8 cellular contexts compared by ENCODE assay signal in genomic region chr10:73875139-73875475, GRCh38. TPM values are rescaled to one million over a fixed set of nuclear protein-coding genes. Genes with fewer than 3 reads are reported as not detected.
DNase-seq lines count a peak whose midpoint lies in the region; ATAC-seq, FAIRE-seq and TF ChIP-seq lines count a peak whose summit lies in the region.

No MANE protein-coding gene starts in this region.

- H3K79me2 ChIP-seq in HCT116 (ENCODE audit: insufficient read depth, low read length), result peaks cover 30% of the 10 kb centered on the region

- TF ChIP-seq RAD21 in HCT116 (IDR thresholded peaks at IDR 0.05; ENCODE audit: low read depth), result no peak

- RAD21 ChIA-PET in HCT116 (lab: Charles Lee; ENCODE audit: low non-redundant PET in 1 of 2, low total read pairs in 2 of 2, uncharacterized antibody in 2 of 2, unreplicated experiment in 2 of 2), result interaction anchor here in 1 of 2 experiments (1.0 kb wide), 1 partner anchor 1360 kb away, joined by 3 read pairs; the partner anchor contains the start of gene COMTD1

- ATAC-seq in HCT116, result no peak

- H3K27me3 ChIP-seq in HCT116 (ENCODE audit: insufficient read depth, low read length), result no peaks in the 10 kb centered on the region
- H3K27me3 ChIP-seq in esophagus squamous epithelium, result no peaks in the 10 kb centered on the region
- H3K27me3 ChIP-seq in skeletal muscle satellite cell (ENCODE audit: control insufficient read depth, insufficient read depth, low read length), result no peaks in the 10 kb centered on the region

- intact Hi-C loops in HCT116 (cut with micrococcal nuclease), result loop anchor here (5.0 kb wide), 1 partner anchor 103 kb away; a partner anchor contains a TSS
- intact Hi-C loops in esophagus squamous epithelium (cut with DNase I), result no loop called here

- TF ChIP-seq CTCF in HCT116 (IDR thresholded peaks at IDR 0.05 in 2 of 3, conservative IDR thresholded peaks at IDR 0.05 in 1 of 3; ENCODE audit: borderline replicate concordance in 1 of 3, insufficient read depth in 1 of 3, low read depth in 2 of 3, low read length in 2 of 3) (no peak), esophagus squamous epithelium (IDR thresholded peaks at IDR 0.05) (no peak)

- H3K36me3 ChIP-seq in HCT116 (ENCODE audit: control insufficient read depth in 1 of 2, insufficient read depth in 2 of 2, low read length in 2 of 2), result peaks cover 6% of the 10 kb centered on the region in 2 experiments; a peak in 2 of 4 replicates
- no peaks in the 10 kb centered on the region for H3K36me3 ChIP-seq in SK-N-MC (ENCODE audit: insufficient read depth, low read length)
- H3K36me3 ChIP-seq in esophagus squamous epithelium, result peaks cover 0 to 27% (median 0%) of the 10 kb centered on the region in 3 donors
- H3K36me3 ChIP-seq in skeletal muscle satellite cell (ENCODE audit: insufficient read depth, low read length), result peaks cover 18% of the 10 kb centered on the region

- no TSS peak for BruUV-seq in HCT116 (replicated peaks; lab: Mats Ljungman, UMichigan)

- CTCF ChIA-PET in HCT116 (lab: Charles Lee), result interaction anchor here (1.1 kb wide), 1 partner anchor 112 kb away, joined by 3 read pairs; no protein-coding TSS in a partner anchor

- TF ChIP-seq POLR2A in GM12892 (IDR thresholded peaks at IDR 0.05; ENCODE audit: low read depth, low read length), result no peak; the same call in 1 of the 2 replicates
- TF ChIP-seq POLR2A in HCT116 (IDR thresholded peaks at IDR 0.05; ENCODE audit: borderline replicate concordance, extremely low read depth, insufficient read depth, insufficient read length), result no peak
- TF ChIP-seq POLR2A in esophagus squamous epithelium (IDR thresholded peaks at IDR 0.05), result no peak

- peak overlapping the region; percentile 67; the same call in 1 of the 2 replicates for H3K27ac ChIP-seq in HCT116 (ENCODE audit: low read depth, low read length)
- H3K27ac ChIP-seq in SK-N-MC, result no peak overlapping the region
- peak overlapping the region; percentile 85 to 89 (median 88) for H3K27ac ChIP-seq in esophagus squamous epithelium

- H3K4me2 ChIP-seq in HCT116 (ENCODE audit: low read length), result peak overlapping the region; percentile 92
- H3K4me2 ChIP-seq in skeletal muscle satellite cell (ENCODE audit: low read length), result peak overlapping the region; percentile 90

- POLR2A ChIA-PET in HCT116 (lab: Charles Lee), result no interaction called here

- 27 to 31% methylated on average over 3 of the region's 3 CpGs for WGBS in esophagus squamous epithelium, 2 donors

- DNase-seq in GM12892 (ENCODE audit: insufficient read length) (no peak), HCT116 (ENCODE audit: low read depth, low spot score) (no peak), SK-N-MC (ENCODE audit: low read depth, low spot score) (no peak), esophagus squamous epithelium (lab: John Stamatoyannopoulos, UW) (no peak), NCI-H1930 (lab: John Stamatoyannopoulos, UW) (no peak), NCI-H345 treated with DMSO at 0.1 percent for 48 hours (lab: John Stamatoyannopoulos, UW; ENCODE audit: unreplicated experiment) (no peak), NCI-H2029 (lab: John Stamatoyannopoulos, UW) (no peak)

- no peaks in the 10 kb centered on the region for H3K9me2 ChIP-seq in HCT116 (ENCODE audit: insufficient read depth)

- H3K9me3 ChIP-seq in HCT116 (ENCODE audit: control insufficient read depth in 1 of 2, insufficient read depth in 1 of 2, low read depth in 1 of 2, low read length in 2 of 2) (no peaks in the 10 kb centered on the region), SK-N-MC (ENCODE audit: low read depth, low read length) (no peaks in the 10 kb centered on the region), esophagus squamous epithelium (no peaks in the 10 kb centered on the region), skeletal muscle satellite cell (replicated peaks; ENCODE audit: low read length) (no peaks in the 10 kb centered on the region)

- H4K20me1 ChIP-seq in HCT116 (ENCODE audit: insufficient read depth), result no peaks in the 10 kb centered on the region

- no peak overlapping the region for H2AFZ ChIP-seq in HCT116 (ENCODE audit: low read depth, low read length, poor library complexity, severe bottlenecking)

- FAIRE-seq in GM12892 (lab: Jason Lieb, UNC), result peak; percentile 64

- H3K9ac ChIP-seq in HCT116 (ENCODE audit: low read length) (peak overlapping the region; percentile 49), SK-N-MC (ENCODE audit: insufficient read length) (no peak overlapping the region), skeletal muscle satellite cell (ENCODE audit: low read depth, low read length) (no peak overlapping the region)

- H3K4me1 ChIP-seq in HCT116 (ENCODE audit: control insufficient read depth in 1 of 2, insufficient read depth in 2 of 2, low read length in 2 of 2), result peaks cover 31 to 55% of the 10 kb centered on the region in 2 experiments
- H3K4me1 ChIP-seq in esophagus squamous epithelium, result peaks cover 36 to 75% (median 45%) of the 10 kb centered on the region in 3 donors
- peaks cover 41% of the 10 kb centered on the region for H3K4me1 ChIP-seq in skeletal muscle satellite cell (ENCODE audit: control insufficient read depth, insufficient read depth, low read length)

- peak overlapping the region; percentile 42 to 58 for H3K4me3 ChIP-seq in HCT116 (replicated peaks in 1 of 2; ENCODE audit: low read depth in 1 of 2, low read length in 2 of 2)
- peak overlapping the region; percentile 71 for H3K4me3 ChIP-seq in SK-N-MC
- H3K4me3 ChIP-seq in esophagus squamous epithelium, result peak overlapping the region; percentile 74 to 98 (median 88)
- H3K4me3 ChIP-seq in skeletal muscle satellite cell (ENCODE audit: low read length), result peak overlapping the region; percentile 70

TF ChIP-seq in HCT116, 20 proteins besides CTCF, POLR2A, EP300 and RAD21:
- TF ChIP-seq EGR1 (IDR thresholded peaks at IDR 0.05; ENCODE audit: low read depth) (no peak), TCF7L2 (IDR thresholded peaks at IDR 0.05; ENCODE audit: borderline replicate concordance, extremely low read depth, insufficient read depth, insufficient read length) (no peak)

RNA-seq across cellular contexts. Expression of gene CAMK2G, which starts 0.8 kb away (rescaled TPM):
- polyA plus RNA-seq in GM12892 (2012; ENCODE audit: missing spikeins), result 13.0 TPM
- total RNA-seq in HCT116 (2021; ENCODE audit: unreplicated experiment) (28.3 TPM), esophagus squamous epithelium (10 to 100 TPM; 15.5 to 37.0 (median 28.6) TPM)
- polyA plus RNA-seq in HCT116 (2012), result 23.4 and 24.6 TPM in 2 replicates
- total RNA-seq in skeletal muscle satellite cell (2012; rRNA removed), result 13.2 and 18.8 TPM in 2 replicates

RNA-seq across cellular contexts. Expression of gene PLAU, which starts 35.8 kb away (rescaled TPM):
- 4.9 TPM for polyA plus RNA-seq in GM12892 (2012; ENCODE audit: missing spikeins)
- total RNA-seq in HCT116 (2021; ENCODE audit: unreplicated experiment), result 60.3 TPM
- 103 and 107 TPM in 2 replicates for polyA plus RNA-seq in HCT116 (2012)
- 10 to 100 TPM in 2 of 4 donors, 1 to 10 TPM in 2; 8.8 to 15.9 (median 11.9) TPM for total RNA-seq in esophagus squamous epithelium
- 41.6 and 76.4 TPM in 2 replicates for total RNA-seq in skeletal muscle satellite cell (2012; rRNA removed)
